ENCODE assay signal across 10 cellular contexts in genomic region chr10:61001731-61002122, GRCh38. TPM values are rescaled to one million over a fixed set of nuclear protein-coding genes. Genes with fewer than 3 reads are reported as not detected.
DNase-seq lines count a peak whose midpoint lies in the region; ATAC-seq and TF ChIP-seq lines count a peak whose summit lies in the region.
"Had no signal": no experiment of that assay in that cellular context is flagged by ENCODE, and none has a peak within 500 bp of the region (broad histone marks: within the 10 kb centered on the region; RNA-seq: fewer than 3 reads in every experiment).

No MANE protein-coding gene starts in this region.

- WGBS in GM23248 (ENCODE audit: low coverage in 1 of 2, low lambda C conversion rate in 2 of 2, missing lambda C conversion rate in 2 of 2), 2 experiments: 66 to 70% methylated on average over 14 of the region's 18 CpGs
- 25% methylated on average over 18 of the region's 18 CpGs for WGBS in right cardiac atrium

- H3K27ac ChIP-seq in GM23248: no peak overlapping the region
- H3K27ac ChIP-seq in right cardiac atrium (ENCODE audit: low read length): no peak overlapping the region

- H3K36me3 ChIP-seq in GM23248 (ENCODE audit: low read depth): no peaks in the 10 kb centered on the region

- no peaks in the 10 kb centered on the region for H3K9me2 ChIP-seq in GM23248 (ENCODE audit: insufficient read depth)

- DNase-seq in GM23248 (no peak), T-helper 17 cell (no peak), right cardiac atrium (peak in 1 of 3 donors; percentile 16), sciatic nerve (ENCODE audit: low spot score) (no peak)
- DNase-seq: effector CD8-positive, alpha-beta T cell had no signal

- no peak overlapping the region for H3K9ac ChIP-seq in GM23248

- no peak for TF ChIP-seq POLR2A in GM18505 (IDR thresholded peaks at IDR 0.05; ENCODE audit: borderline replicate concordance, extremely low read depth, insufficient read depth, insufficient read length)

- intact Hi-C loops in right cardiac atrium (cut with DNase I): no loop called here
- intact Hi-C loops in sciatic nerve (cut with DNase I): no loop called here

- in situ Hi-C loops in GM23248 (cut with MboI): no loop called here

- H3K9me3 ChIP-seq in GM23248 (ENCODE audit: low read depth): no peaks in the 10 kb centered on the region
- no peaks in the 10 kb centered on the region for H3K9me3 ChIP-seq in T-helper 17 cell (ENCODE audit: control insufficient read depth, low read length, poor library complexity, severe bottlenecking)
- no peaks in the 10 kb centered on the region for H3K9me3 ChIP-seq in right cardiac atrium (ENCODE audit: control insufficient read depth, low read length)

- H3K4me2 ChIP-seq in GM23248 (ENCODE audit: unreplicated experiment): peak overlapping the region; percentile 19

- H3F3A ChIP-seq in GM23248 (ENCODE audit: insufficient read depth): no peaks in the 10 kb centered on the region

- H3K27ac Mint-ChIP-seq in T-helper 17 cell: no peak overlapping the region

- H3K4me1 Mint-ChIP-seq in T-helper 17 cell: peaks cover 3% of the 10 kb centered on the region

- peak overlapping the region; percentile 57 for H3K4me3 Mint-ChIP-seq in T-helper 17 cell

- H4K20me1 ChIP-seq in GM23248 (ENCODE audit: insufficient read depth): no peaks in the 10 kb centered on the region

- H3K4me1 ChIP-seq in GM23248 (ENCODE audit: insufficient read depth) (no peaks in the 10 kb centered on the region), right cardiac atrium (ENCODE audit: control insufficient read depth, insufficient read depth, low read length) (no peaks in the 10 kb centered on the region)

- no peak for ATAC-seq in T-helper 17 cell
- ATAC-seq in right cardiac atrium: no peak
- ATAC-seq in sciatic nerve: peak; percentile 13
- ATAC-seq in HG03442 (IDR thresholded peaks at IDR 0.05; ENCODE audit: unreplicated experiment): no peak
- ATAC-seq in GM18868 (IDR thresholded peaks at IDR 0.05; ENCODE audit: unreplicated experiment): no peak
- no peak for ATAC-seq in GM18505 (IDR thresholded peaks at IDR 0.05; ENCODE audit: unreplicated experiment)
- ATAC-seq in GM21786 (IDR thresholded peaks at IDR 0.05; ENCODE audit: unreplicated experiment): no peak
- ATAC-seq: GM12878 had no signal

- peak overlapping the region; percentile 59 for H2AFZ ChIP-seq in GM23248

- peaks cover 2% of the 10 kb centered on the region for H3K36me3 Mint-ChIP-seq in T-helper 17 cell (ENCODE audit: low read depth)

- H3K27me3 ChIP-seq in GM23248 (replicated peaks; ENCODE audit: insufficient read depth) (peaks cover 5% of the 10 kb centered on the region), right cardiac atrium (ENCODE audit: control insufficient read depth, insufficient read depth) (no peaks in the 10 kb centered on the region)

- H3K4me3 ChIP-seq in GM23248 (peak overlapping the region; percentile 55), right cardiac atrium (ENCODE audit: low read length) (peak overlapping the region; percentile 67)
- H3K4me3 ChIP-seq: GM12878 had no signal

- no peaks in the 10 kb centered on the region for H3K79me2 ChIP-seq in GM23248 (ENCODE audit: insufficient read depth)

- peaks cover 55% of the 10 kb centered on the region for H3K27me3 Mint-ChIP-seq in T-helper 17 cell

RNA-seq across cellular contexts. Expression of gene RHOBTB1, which starts 57.7 kb away (rescaled TPM):
- total RNA-seq in GM23248 (2014; rRNA removed; shearing (Covaris generic)): 14.6 and 16.2 TPM in 2 replicates
- 9.6 and 11.1 TPM in 2 replicates for polyA plus RNA-seq in GM23248 (2016; fragmentation: Nextera tagmentation; extraction: Ambion mirVana)
- total RNA-seq in T-helper 17 cell: 10 to 100 TPM in 1 of 2 donors, under 1 TPM in 1; 0.37 to 10.8 TPM
- total RNA-seq in right cardiac atrium: 10 to 100 TPM in 2 of 4 donors, 1 to 10 TPM in 2; 9.3 to 13.8 (median 11.0) TPM
- polyA plus RNA-seq in right cardiac atrium: 5.8 TPM
- total RNA-seq in sciatic nerve: 13.7 TPM
- total RNA-seq: GM12878 had no signal
- polyA plus RNA-seq: GM12878 had no signal
